Comparison of ENCODE assay signal across 9 cellular contexts in the genomic region with DNA sequence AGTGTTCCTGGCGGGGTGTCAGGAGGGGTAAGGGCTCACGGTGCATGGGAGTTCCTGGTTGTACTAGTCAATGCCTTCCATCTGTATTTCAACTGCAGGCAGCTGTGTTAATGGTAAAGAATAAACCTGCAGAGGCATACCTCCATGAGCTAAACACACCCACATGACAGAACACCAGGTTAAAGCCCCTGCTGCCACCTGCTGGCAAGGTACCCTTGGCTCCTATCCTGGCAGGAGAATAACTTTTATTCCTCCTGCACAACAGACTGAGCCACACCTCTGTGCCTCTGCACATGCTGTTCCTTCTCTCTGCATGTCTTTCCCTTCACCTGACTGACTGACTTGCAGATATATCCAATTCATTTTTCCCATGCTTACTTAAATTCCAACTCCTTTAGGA.
DNase-seq lines count a peak whose midpoint lies in the region; ATAC-seq and TF ChIP-seq lines count a peak whose summit lies in the region.
"Had no signal": no experiment of that assay in that cellular context is flagged by ENCODE, and none has a peak within 500 bp of the region (broad histone marks: within the 10 kb centered on the region; RNA-seq: fewer than 3 reads in every experiment).

No MANE protein-coding gene starts in this region.

- ATAC-seq in GM21576 (IDR thresholded peaks at IDR 0.05; ENCODE audit: unreplicated experiment): peak; percentile 46
- ATAC-seq in GM18870 (IDR thresholded peaks at IDR 0.05; ENCODE audit: unreplicated experiment): no peak
- ATAC-seq in HG03196 (IDR thresholded peaks at IDR 0.05; ENCODE audit: unreplicated experiment): no peak
- ATAC-seq in GM21390 (IDR thresholded peaks at IDR 0.05; ENCODE audit: unreplicated experiment): no peak

- no peak overlapping the region for H3K27ac ChIP-seq in C4-2B
- H3K27ac ChIP-seq: KMS-11 had no signal

- DNase-seq in T-helper 9 cell (peak; percentile 16), germinal center (ENCODE audit: low spot score) (peak; percentile 2), NCI-H2081 treated with DMSO at 0.1 percent for 48 hours (lab: John Stamatoyannopoulos, UW) (no peak)

- TF ChIP-seq CTCF in C4-2B (conservative IDR thresholded peaks at IDR 0.05): peak; percentile 18
